Comparison of ENCODE assay signal across 23 cellular contexts in the genomic region with DNA sequence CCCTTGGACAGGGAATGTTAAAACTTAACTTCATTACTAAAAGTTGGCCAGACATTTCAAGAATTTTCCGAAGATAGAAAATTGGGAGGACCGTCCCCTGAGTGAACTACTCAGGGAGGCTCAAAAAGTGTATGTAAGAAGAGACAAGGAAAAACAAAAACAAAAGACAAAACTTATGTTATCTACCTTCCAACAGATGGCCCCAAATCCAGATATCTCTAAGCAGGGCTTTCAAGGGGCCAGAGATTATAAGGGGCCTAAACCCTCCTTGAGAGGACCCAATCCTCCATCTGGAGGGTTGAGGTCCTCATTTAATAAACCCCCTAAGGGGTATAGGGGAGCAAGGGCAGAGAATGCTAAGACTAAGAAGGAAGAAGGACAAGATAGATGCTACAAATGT.
"Had no signal": no experiment of that assay in that cellular context is flagged by ENCODE, and none has a peak within 500 bp of the region (broad histone marks: within the 10 kb centered on the region; RNA-seq: fewer than 3 reads in every experiment).

No MANE protein-coding gene starts in this region.

- DNase-seq: colonic mucosa; cortex of kidney; effector CD8-positive, alpha-beta T cell; effector memory CD8-positive, alpha-beta T cell; esophagus squamous epithelium; foreskin fibroblast; foreskin melanocyte; gastrocnemius medialis; glutamatergic neuron; head of caudate nucleus; heart right ventricle; hippocampal formation; left cardiac atrium; left lung; left ventricle myocardium superior; lower lobe of right lung; mesenchymal stem cell; midbrain; naive thymus-derived CD4-positive, alpha-beta T cell; natural killer cell had no signal

- FAIRE-seq: endothelial cell of umbilical vein, islet of Langerhans, keratinocyte had no signal

- H3K4me1 ChIP-seq: colonic mucosa, esophagus squamous epithelium, gastrocnemius medialis, heart right ventricle, left lung, lower lobe of right lung had no signal

- H3K27ac ChIP-seq: colonic mucosa, esophagus squamous epithelium, gastrocnemius medialis, heart right ventricle, left lung, lower lobe of right lung had no signal

- ATAC-seq: effector memory CD8-positive, alpha-beta T cell; gastrocnemius medialis; heart right ventricle; left cardiac atrium; left lung; left ventricle myocardium superior; lower lobe of right lung; naive thymus-derived CD4-positive, alpha-beta T cell; natural killer cell had no signal

- H3K36me3 ChIP-seq: colonic mucosa, esophagus squamous epithelium, gastrocnemius medialis, heart right ventricle, left lung, lower lobe of right lung had no signal

- H3K4me3 ChIP-seq: colonic mucosa, esophagus squamous epithelium, gastrocnemius medialis, heart right ventricle, left lung, lower lobe of right lung had no signal

- H3K9me3 ChIP-seq: colonic mucosa, esophagus squamous epithelium, gastrocnemius medialis, heart right ventricle, left lung, lower lobe of right lung had no signal

- H3K27me3 ChIP-seq: colonic mucosa, esophagus squamous epithelium, gastrocnemius medialis, left lung had no signal
